Comparison of ENCODE assay signal across 25 cellular contexts in the genomic region with DNA sequence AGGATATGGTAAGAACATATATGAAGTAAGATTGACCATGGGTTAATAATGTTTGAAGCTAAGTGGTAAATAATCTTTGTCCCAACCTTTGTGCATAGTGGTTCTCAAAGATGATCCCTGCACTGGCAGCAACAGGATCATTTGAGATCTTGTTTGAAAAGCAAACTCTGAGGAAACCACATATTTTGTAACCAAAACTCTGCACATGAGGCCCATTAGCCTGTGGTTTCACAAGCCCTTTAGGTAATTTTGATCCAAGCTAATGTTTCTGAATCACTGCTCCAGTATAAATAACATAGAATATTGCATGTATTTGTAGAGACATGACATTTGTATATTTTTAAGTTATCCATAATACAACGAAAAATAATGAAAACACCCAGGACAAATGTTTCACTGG.
A peak's percentile ranks its signal among the peaks of the same experiment; 100 is the strongest.
DNase-seq lines count a peak whose midpoint lies in the region; ATAC-seq and TF ChIP-seq lines count a peak whose summit lies in the region.
"Had no signal": no experiment of that assay in that cellular context is flagged by ENCODE, and none has a peak within 500 bp of the region (broad histone marks: within the 10 kb centered on the region; RNA-seq: fewer than 3 reads in every experiment).

No MANE protein-coding gene starts in this region.

- ATAC-seq in GM21367 (IDR thresholded peaks at IDR 0.05; ENCODE audit: unreplicated experiment): no peak
- ATAC-seq in effector memory CD8-positive, alpha-beta T cell (replicated peaks): no peak
- ATAC-seq: activated CD4-positive, alpha-beta T cell treated with anti-CD3 and anti-CD28 coated beads for 36 hours; activated naive CD8-positive, alpha-beta T cell treated with anti-CD3 and anti-CD28 coated beads, Interleukin-2, amount 50 U/mL, for 24 hours; CD8-positive, alpha-beta T cell; GM23338; right lobe of liver; T-helper 17 cell had no signal

- TF ChIP-seq CTCF in SU-DHL-6 (IDR thresholded peaks at IDR 0.05; ENCODE audit: insufficient read depth, low read length, poor library complexity, severe bottlenecking): no peak
- TF ChIP-seq CTCF in fibroblast of villous mesenchyme (IDR thresholded peaks at IDR 0.05; ENCODE audit: insufficient read depth, low read depth, low read length): no peak

- no peak overlapping the region for H3K27ac ChIP-seq in SU-DHL-6 (ENCODE audit: low read depth, low read length)
- H3K27ac ChIP-seq: right lobe of liver, RWPE1, SK-N-MC had no signal

- H3K9me3 ChIP-seq in SU-DHL-6 (ENCODE audit: insufficient read depth, low read length): no peaks in the 10 kb centered on the region
- H3K9me3 ChIP-seq: right lobe of liver had no signal

- no peak overlapping the region for H3K9ac ChIP-seq in SU-DHL-6 (ENCODE audit: low read length)

- H3K9me3 Mint-ChIP-seq in T-helper 2 cell treated with Interferon-gamma antibody and Interleukin-4, amounts not matched to agents 5 μg/mL and 100 μg/mL, for 36 hours: no peaks in the 10 kb centered on the region
- H3K9me3 Mint-ChIP-seq in effector memory CD8-positive, alpha-beta T cell: no peaks in the 10 kb centered on the region
- H3K9me3 Mint-ChIP-seq: brain, GM23338 had no signal

- H3K27ac Mint-ChIP-seq in T-helper 2 cell treated with Interferon-gamma antibody and Interleukin-4, amounts not matched to agents 5 μg/mL and 100 μg/mL, for 36 hours: no peak overlapping the region
- H3K27ac Mint-ChIP-seq in effector memory CD8-positive, alpha-beta T cell: no peak overlapping the region
- H3K27ac Mint-ChIP-seq: activated CD4-positive, alpha-beta T cell treated with anti-CD3 and anti-CD28 coated beads for 36 hours; activated naive CD8-positive, alpha-beta T cell treated with anti-CD3 and anti-CD28 coated beads, Interleukin-2, amount 50 U/mL, for 24 hours; brain; CD8-positive, alpha-beta T cell; GM23338; T-helper 17 cell had no signal

- H3K4me2 ChIP-seq in SU-DHL-6 (ENCODE audit: low read depth, low read length, poor library complexity, severe bottlenecking): no peak overlapping the region
- H3K4me2 ChIP-seq: GM23338 had no signal

- H3K4me1 Mint-ChIP-seq in T-helper 2 cell treated with Interferon-gamma antibody and Interleukin-4, amounts not matched to agents 5 μg/mL and 100 μg/mL, for 36 hours (ENCODE audit: low read depth): no peaks in the 10 kb centered on the region
- H3K4me1 Mint-ChIP-seq in effector memory CD8-positive, alpha-beta T cell (ENCODE audit: low read depth in 2 of 2): no peaks in the 10 kb centered on the region
- H3K4me1 Mint-ChIP-seq: activated CD4-positive, alpha-beta T cell treated with anti-CD3 and anti-CD28 coated beads for 36 hours; activated naive CD8-positive, alpha-beta T cell treated with anti-CD3 and anti-CD28 coated beads, Interleukin-2, amount 50 U/mL, for 24 hours; brain; GM23338; T-helper 17 cell had no signal

- H4K20me1 ChIP-seq in SU-DHL-6 (ENCODE audit: low read depth, low read length): no peaks in the 10 kb centered on the region

- H3K4me3 Mint-ChIP-seq in T-helper 2 cell treated with Interferon-gamma antibody and Interleukin-4, amounts not matched to agents 5 μg/mL and 100 μg/mL, for 36 hours: no peak overlapping the region
- no peak overlapping the region for H3K4me3 Mint-ChIP-seq in effector memory CD8-positive, alpha-beta T cell
- H3K4me3 Mint-ChIP-seq: activated CD4-positive, alpha-beta T cell treated with anti-CD3 and anti-CD28 coated beads for 36 hours; activated naive CD8-positive, alpha-beta T cell treated with anti-CD3 and anti-CD28 coated beads, Interleukin-2, amount 50 U/mL, for 24 hours; brain; CD8-positive, alpha-beta T cell; GM23338; T-helper 17 cell had no signal

- H3K4me3 ChIP-seq in SU-DHL-6 (ENCODE audit: insufficient read depth, low read length, poor library complexity, severe bottlenecking): no peak overlapping the region
- H3K4me3 ChIP-seq in fibroblast of villous mesenchyme (ENCODE audit: low read depth, low read length): no peak overlapping the region
- H3K4me3 ChIP-seq: GM23338, right lobe of liver, SK-N-MC had no signal

- peak overlapping the region; percentile 65 for H2AFZ ChIP-seq in SU-DHL-6 (ENCODE audit: low read depth, low read length, severe bottlenecking)
- H2AFZ ChIP-seq: GM23338 had no signal

- H3K9me2 ChIP-seq in SU-DHL-6 (replicated peaks; ENCODE audit: insufficient read depth, low read length): no peaks in the 10 kb centered on the region

- H3K27me3 ChIP-seq in SU-DHL-6 (ENCODE audit: low read length): no peaks in the 10 kb centered on the region
- H3K27me3 ChIP-seq: right lobe of liver had no signal

- no peaks in the 10 kb centered on the region for H3K36me3 Mint-ChIP-seq in T-helper 2 cell treated with Interferon-gamma antibody and Interleukin-4, amounts not matched to agents 5 μg/mL and 100 μg/mL, for 36 hours (ENCODE audit: low read depth)
- H3K36me3 Mint-ChIP-seq in effector memory CD8-positive, alpha-beta T cell (ENCODE audit: insufficient read depth): peaks cover 3% of the 10 kb centered on the region
- H3K36me3 Mint-ChIP-seq: brain; CD8-positive, alpha-beta T cell had no signal

- DNase-seq in HCEC 1CT (peak; percentile 30), fibroblast of villous mesenchyme (ENCODE audit: low read depth) (peak; percentile 17)
- DNase-seq in T-helper 2 cell treated with Interferon-gamma antibody and Interleukin-4, amounts not matched to agents 5 μg/mL and 100 μg/mL, for 36 hours (ENCODE audit: low spot score): no peak
- DNase-seq in central memory CD4-positive, alpha-beta T cell: no peak
- no peak for DNase-seq in effector memory CD8-positive, alpha-beta T cell
- DNase-seq: activated CD4-positive, alpha-beta T cell treated with anti-CD3 and anti-CD28 coated beads for 36 hours; activated CD8-positive, alpha-beta memory T cell treated with anti-CD3 and anti-CD28 coated beads for 24 hours; activated gamma-delta T cell treated with Interleukin-2 at 50 U/mL for 16 hours; activated naive CD8-positive, alpha-beta T cell treated with anti-CD3 and anti-CD28 coated beads, Interleukin-2, amount 50 U/mL, for 24 hours; CD8-positive, alpha-beta T cell; DMS 273 treated with DMSO at 0.1 percent for 48 hours; effector memory CD4-positive, alpha-beta T cell; erythroblast; hippocampal formation; NCI-H1092 treated with DMSO at 0.1 percent for 48 hours; NCI-H2029; right lobe of liver; stimulated activated naive CD4-positive, alpha-beta T cell; T-helper 17 cell had no signal

- no peaks in the 10 kb centered on the region; the same call in 1 of the 2 replicates for H3K36me3 ChIP-seq in SU-DHL-6 (ENCODE audit: low read length)
- H3K36me3 ChIP-seq: right lobe of liver had no signal

- H3F3A ChIP-seq in SU-DHL-6 (ENCODE audit: insufficient read depth): no peaks in the 10 kb centered on the region; the same call in 1 of the 2 replicates

- no peaks in the 10 kb centered on the region for H3K79me2 ChIP-seq in SU-DHL-6 (ENCODE audit: insufficient read depth, low read length)

- H3K27me3 Mint-ChIP-seq in T-helper 2 cell treated with Interferon-gamma antibody and Interleukin-4, amounts not matched to agents 5 μg/mL and 100 μg/mL, for 36 hours (ENCODE audit: low read depth): no peaks in the 10 kb centered on the region
- no peaks in the 10 kb centered on the region for H3K27me3 Mint-ChIP-seq in effector memory CD8-positive, alpha-beta T cell
- H3K27me3 Mint-ChIP-seq: activated CD4-positive, alpha-beta T cell treated with anti-CD3 and anti-CD28 coated beads for 36 hours; activated naive CD8-positive, alpha-beta T cell treated with anti-CD3 and anti-CD28 coated beads, Interleukin-2, amount 50 U/mL, for 24 hours; brain; T-helper 17 cell had no signal

Comparison
In these comparisons a context has a peak if more than half of its experiments do, and no peak if none do; other contexts are left out.
1. DNase-seq: peak in HCEC 1CT (single experiment) and fibroblast of villous mesenchyme (single experiment); none in T-helper 2 cell treated with Interferon-gamma antibody and Interleukin-4, amounts not matched to agents 5 μg/mL and 100 μg/mL, for 36 hours (single experiment), central memory CD4-positive, alpha-beta T cell (single experiment) and effector memory CD8-positive, alpha-beta T cell (0 of 3).